In the genomic region with DNA sequence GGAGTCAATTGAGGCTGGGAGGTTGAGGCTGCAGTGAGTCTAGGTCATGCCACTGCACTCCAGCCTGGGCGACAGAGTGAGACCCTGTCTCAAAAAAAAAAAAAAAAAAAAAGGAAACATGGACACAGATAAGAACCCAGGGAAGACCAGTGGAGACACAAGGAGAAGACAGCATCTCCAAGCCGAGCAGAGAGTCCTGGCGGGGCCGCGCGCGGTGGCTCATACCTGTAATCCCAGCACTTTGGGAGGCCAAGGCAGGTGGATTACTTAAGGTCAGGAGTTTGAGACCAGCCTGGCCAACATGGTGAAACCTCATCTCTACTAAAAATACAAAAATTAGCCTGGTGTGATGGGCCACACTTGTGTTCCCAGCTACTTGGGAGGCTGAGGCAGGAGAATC, we compare ENCODE assay signal across 1 cellular context. TPM values are rescaled to one million over a fixed set of nuclear protein-coding genes. Genes with fewer than 3 reads are reported as not detected.
"Had no signal": no experiment of that assay in that cellular context is flagged by ENCODE, and none has a peak within 500 bp of the region (broad histone marks: within the 10 kb centered on the region; RNA-seq: fewer than 3 reads in every experiment).

No MANE protein-coding gene starts in this region.

RNA-seq across cellular contexts. Expression of gene GPR157, which starts 15.6 kb away (rescaled TPM):
- total RNA-seq: SJCRH30 had no signal
